ENCODE assay signal across 2 cellular contexts in the genomic region with DNA sequence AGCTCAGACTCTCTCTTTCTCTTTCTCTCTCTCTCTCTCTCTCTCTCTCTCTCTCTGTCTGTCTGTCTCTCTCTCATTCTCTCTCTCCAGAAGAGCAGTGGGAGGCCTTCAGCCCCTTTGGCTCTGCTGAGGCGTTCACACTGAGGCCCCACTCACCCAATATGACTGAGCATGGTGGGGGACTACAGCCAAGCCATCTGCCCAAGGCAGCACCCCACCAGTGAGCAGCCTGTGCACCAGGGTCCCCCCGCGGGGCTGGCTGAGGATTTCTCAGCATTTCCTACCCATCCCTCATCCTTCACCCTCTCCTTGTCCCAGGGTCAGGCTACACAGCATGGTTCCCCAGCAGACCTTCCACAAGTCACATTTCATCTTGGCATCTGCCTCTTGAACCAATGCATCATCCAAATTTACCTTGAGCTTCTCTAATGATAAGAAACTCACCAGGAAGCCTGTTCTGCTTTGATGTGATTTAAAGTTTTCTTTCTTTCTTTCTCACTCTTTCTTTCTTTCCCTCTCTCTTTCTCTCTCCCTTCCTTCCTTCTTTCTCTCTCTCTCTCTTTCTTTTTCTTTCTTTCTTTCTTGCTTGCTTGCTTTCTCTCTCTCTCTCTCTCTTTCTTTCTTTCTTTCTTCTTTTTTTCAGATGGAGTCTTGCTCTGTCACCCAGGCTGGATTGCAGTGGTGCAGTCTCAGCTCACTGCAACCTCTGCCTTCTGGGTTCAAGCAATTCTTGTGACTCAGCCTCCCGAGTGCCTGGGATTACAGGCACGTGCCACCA.
TF ChIP-seq lines count a peak whose summit lies in the region.

No MANE protein-coding gene starts in this region.

TF ChIP-seq in K562, 482 proteins besides CTCF, POLR2A, EP300 and RAD21:
- TF ChIP-seq, protein P1, sequence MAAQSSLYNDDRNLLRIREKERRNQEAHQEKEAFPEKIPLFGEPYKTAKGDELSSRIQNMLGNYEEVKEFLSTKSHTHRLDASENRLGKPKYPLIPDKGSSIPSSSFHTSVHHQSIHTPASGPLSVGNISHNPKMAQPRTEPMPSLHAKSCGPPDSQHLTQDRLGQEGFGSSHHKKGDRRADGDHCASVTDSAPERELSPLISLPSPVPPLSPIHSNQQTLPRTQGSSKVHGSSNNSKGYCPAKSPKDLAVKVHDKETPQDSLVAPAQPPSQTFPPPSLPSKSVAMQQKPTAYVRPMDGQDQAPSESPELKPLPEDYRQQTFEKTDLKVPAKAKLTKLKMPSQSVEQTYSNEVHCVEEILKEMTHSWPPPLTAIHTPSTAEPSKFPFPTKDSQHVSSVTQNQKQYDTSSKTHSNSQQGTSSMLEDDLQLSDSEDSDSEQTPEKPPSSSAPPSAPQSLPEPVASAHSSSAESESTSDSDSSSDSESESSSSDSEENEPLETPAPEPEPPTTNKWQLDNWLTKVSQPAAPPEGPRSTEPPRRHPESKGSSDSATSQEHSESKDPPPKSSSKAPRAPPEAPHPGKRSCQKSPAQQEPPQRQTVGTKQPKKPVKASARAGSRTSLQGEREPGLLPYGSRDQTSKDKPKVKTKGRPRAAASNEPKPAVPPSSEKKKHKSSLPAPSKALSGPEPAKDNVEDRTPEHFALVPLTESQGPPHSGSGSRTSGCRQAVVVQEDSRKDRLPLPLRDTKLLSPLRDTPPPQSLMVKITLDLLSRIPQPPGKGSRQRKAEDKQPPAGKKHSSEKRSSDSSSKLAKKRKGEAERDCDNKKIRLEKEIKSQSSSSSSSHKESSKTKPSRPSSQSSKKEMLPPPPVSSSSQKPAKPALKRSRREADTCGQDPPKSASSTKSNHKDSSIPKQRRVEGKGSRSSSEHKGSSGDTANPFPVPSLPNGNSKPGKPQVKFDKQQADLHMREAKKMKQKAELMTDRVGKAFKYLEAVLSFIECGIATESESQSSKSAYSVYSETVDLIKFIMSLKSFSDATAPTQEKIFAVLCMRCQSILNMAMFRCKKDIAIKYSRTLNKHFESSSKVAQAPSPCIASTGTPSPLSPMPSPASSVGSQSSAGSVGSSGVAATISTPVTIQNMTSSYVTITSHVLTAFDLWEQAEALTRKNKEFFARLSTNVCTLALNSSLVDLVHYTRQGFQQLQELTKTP (IDR thresholded peaks at IDR 0.05; ENCODE audit: low read depth in 1 of 2, partially characterized antibody in 2 of 2): no peak
- TF ChIP-seq MXI1 (IDR thresholded peaks at IDR 0.05; ENCODE audit: low read depth, low read length) (no peak), NCOA2 (IDR thresholded peaks at IDR 0.05; ENCODE audit: partially characterized antibody in 2 of 2) (no peak), ZNF444 (CRISPR knock-in tag; IDR thresholded peaks at IDR 0.05) (no peak), NUFIP1 (IDR thresholded peaks at IDR 0.05; ENCODE audit: partially characterized antibody) (no peak), MYNN (IDR thresholded peaks at IDR 0.05) (no peak), MYNN (CRISPR knock-in tag; IDR thresholded peaks at IDR 0.05) (no peak)
- TF ChIP-seq, protein P2, sequence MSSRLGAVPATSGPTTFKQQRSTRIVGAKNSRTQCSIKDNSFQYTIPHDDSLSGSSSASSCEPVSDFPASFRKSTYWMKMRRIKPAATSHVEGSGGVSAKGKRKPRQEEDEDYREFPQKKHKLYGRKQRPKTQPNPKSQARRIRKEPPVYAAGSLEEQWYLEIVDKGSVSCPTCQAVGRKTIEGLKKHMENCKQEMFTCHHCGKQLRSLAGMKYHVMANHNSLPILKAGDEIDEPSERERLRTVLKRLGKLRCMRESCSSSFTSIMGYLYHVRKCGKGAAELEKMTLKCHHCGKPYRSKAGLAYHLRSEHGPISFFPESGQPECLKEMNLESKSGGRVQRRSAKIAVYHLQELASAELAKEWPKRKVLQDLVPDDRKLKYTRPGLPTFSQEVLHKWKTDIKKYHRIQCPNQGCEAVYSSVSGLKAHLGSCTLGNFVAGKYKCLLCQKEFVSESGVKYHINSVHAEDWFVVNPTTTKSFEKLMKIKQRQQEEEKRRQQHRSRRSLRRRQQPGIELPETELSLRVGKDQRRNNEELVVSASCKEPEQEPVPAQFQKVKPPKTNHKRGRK (tag; IDR thresholded peaks at IDR 0.05): peak; percentile 64
TF ChIP-seq in K562: peak in this region for 1.

TF ChIP-seq in WTC11, 78 proteins besides CTCF, POLR2A, EP300 and RAD21:
- TF ChIP-seq NR3C1 (CRISPR knock-in tag; conservative IDR thresholded peaks at IDR 0.05; ENCODE audit: low read depth): no peak
- TF ChIP-seq, protein P3, sequence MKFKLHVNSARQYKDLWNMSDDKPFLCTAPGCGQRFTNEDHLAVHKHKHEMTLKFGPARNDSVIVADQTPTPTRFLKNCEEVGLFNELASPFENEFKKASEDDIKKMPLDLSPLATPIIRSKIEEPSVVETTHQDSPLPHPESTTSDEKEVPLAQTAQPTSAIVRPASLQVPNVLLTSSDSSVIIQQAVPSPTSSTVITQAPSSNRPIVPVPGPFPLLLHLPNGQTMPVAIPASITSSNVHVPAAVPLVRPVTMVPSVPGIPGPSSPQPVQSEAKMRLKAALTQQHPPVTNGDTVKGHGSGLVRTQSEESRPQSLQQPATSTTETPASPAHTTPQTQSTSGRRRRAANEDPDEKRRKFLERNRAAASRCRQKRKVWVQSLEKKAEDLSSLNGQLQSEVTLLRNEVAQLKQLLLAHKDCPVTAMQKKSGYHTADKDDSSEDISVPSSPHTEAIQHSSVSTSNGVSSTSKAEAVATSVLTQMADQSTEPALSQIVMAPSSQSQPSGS (CRISPR knock-in tag; IDR thresholded peaks at IDR 0.05; ENCODE audit: borderline replicate concordance, low read depth): no peak
- TF ChIP-seq GTF2I (CRISPR knock-in tag; conservative IDR thresholded peaks at IDR 0.05): no peak
- no peak for TF ChIP-seq MXD4 (CRISPR knock-in tag; IDR thresholded peaks at IDR 0.05; ENCODE audit: borderline replicate concordance)
- TF ChIP-seq, protein P4, sequence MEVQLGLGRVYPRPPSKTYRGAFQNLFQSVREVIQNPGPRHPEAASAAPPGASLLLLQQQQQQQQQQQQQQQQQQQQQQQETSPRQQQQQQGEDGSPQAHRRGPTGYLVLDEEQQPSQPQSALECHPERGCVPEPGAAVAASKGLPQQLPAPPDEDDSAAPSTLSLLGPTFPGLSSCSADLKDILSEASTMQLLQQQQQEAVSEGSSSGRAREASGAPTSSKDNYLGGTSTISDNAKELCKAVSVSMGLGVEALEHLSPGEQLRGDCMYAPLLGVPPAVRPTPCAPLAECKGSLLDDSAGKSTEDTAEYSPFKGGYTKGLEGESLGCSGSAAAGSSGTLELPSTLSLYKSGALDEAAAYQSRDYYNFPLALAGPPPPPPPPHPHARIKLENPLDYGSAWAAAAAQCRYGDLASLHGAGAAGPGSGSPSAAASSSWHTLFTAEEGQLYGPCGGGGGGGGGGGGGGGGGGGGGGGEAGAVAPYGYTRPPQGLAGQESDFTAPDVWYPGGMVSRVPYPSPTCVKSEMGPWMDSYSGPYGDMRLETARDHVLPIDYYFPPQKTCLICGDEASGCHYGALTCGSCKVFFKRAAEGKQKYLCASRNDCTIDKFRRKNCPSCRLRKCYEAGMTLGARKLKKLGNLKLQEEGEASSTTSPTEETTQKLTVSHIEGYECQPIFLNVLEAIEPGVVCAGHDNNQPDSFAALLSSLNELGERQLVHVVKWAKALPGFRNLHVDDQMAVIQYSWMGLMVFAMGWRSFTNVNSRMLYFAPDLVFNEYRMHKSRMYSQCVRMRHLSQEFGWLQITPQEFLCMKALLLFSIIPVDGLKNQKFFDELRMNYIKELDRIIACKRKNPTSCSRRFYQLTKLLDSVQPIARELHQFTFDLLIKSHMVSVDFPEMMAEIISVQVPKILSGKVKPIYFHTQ (CRISPR knock-in tag; IDR thresholded peaks at IDR 0.05): no peak
